26 cellular contexts compared by ENCODE assay signal in the genomic region with DNA sequence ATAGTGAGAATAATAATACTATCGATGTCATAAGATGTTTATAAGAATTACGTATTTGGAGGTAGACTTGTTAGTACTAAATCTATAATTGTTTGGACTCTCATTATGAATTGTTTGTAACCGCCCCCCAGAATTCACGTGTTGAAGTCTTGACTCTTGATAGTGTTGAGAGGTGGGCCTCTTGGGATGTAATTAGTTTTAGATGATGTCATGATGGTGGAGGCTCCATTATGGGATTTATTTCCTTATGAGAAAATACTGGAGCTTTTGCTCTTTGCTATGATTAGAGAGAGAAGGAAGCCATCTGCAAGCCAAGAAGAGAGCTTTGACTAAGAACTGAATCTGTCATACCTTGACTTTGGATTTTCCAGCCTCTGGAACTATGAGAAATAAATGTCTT.
DNase-seq lines count a peak whose midpoint lies in the region; ATAC-seq, FAIRE-seq and TF ChIP-seq lines count a peak whose summit lies in the region.
"Had no signal": no experiment of that assay in that cellular context is flagged by ENCODE, and none has a peak within 500 bp of the region (broad histone marks: within the 10 kb centered on the region; RNA-seq: fewer than 3 reads in every experiment).

No MANE protein-coding gene starts in this region.

- no peak overlapping the region for H3K4me3 Mint-ChIP-seq in T-helper 2 cell treated with Interferon-gamma antibody and Interleukin-4, amounts not matched to agents 5 μg/mL and 100 μg/mL, for 36 hours
- H3K4me3 Mint-ChIP-seq: CD14-positive monocyte; CD4-positive, alpha-beta memory T cell; CD4-positive, CD25-positive, alpha-beta regulatory T cell; CD8-positive, alpha-beta memory T cell had no signal

- H4K20me1 ChIP-seq in HepG2 (ENCODE audit: insufficient read depth, low read length) (no peaks in the 10 kb centered on the region), SU-DHL-6 (ENCODE audit: low read depth, low read length) (no peaks in the 10 kb centered on the region), K562 (replicated peaks; ENCODE audit: control insufficient read depth, insufficient read depth, low read length) (no peaks in the 10 kb centered on the region)
- H4K20me1 ChIP-seq: BLaER1 had no signal

- FAIRE-seq in HepG2 (lab: Jason Lieb, UNC) (no peak), K562 (lab: Jason Lieb, UNC) (no peak)
- FAIRE-seq: A549, GM12891, GM19239 had no signal

- H3K4me1 ChIP-seq in HepG2 (ENCODE audit: insufficient read depth, low read length) (no peaks in the 10 kb centered on the region), right lobe of liver (no peaks in the 10 kb centered on the region), K562 (replicated peaks in 1 of 2; ENCODE audit: control insufficient read depth in 2 of 2, insufficient read depth in 2 of 2, low read length in 2 of 2) (no peaks in the 10 kb centered on the region)
- H3K4me1 ChIP-seq: A549, BE2C, BLaER1 had no signal

- H3K9me3 ChIP-seq in HepG2 (ENCODE audit: low read length) (peaks cover 35% of the 10 kb centered on the region), right lobe of liver (no peaks in the 10 kb centered on the region), SU-DHL-6 (ENCODE audit: insufficient read depth, low read length) (no peaks in the 10 kb centered on the region), K562 (replicated peaks; ENCODE audit: control insufficient read depth, insufficient read depth, low read depth, low read length) (no peaks in the 10 kb centered on the region)
- H3K9me3 ChIP-seq: A549, BE2C, BLaER1 had no signal

- H3K9ac ChIP-seq in HepG2 (ENCODE audit: insufficient read depth, low read depth, low read length) (no peak overlapping the region), SU-DHL-6 (ENCODE audit: low read length) (no peak overlapping the region), K562 (ENCODE audit: insufficient read depth in 1 of 2, low read depth in 2 of 2, low read length in 2 of 2) (no peak overlapping the region)
- H3K9ac ChIP-seq: BLaER1 had no signal

- ATAC-seq in HepG2 (no peak), right lobe of liver (no peak), K562 (no peak)
- ATAC-seq: A549 had no signal

- in situ Hi-C loops in HepG2 (cut with HindIII; ENCODE audit: extremely low pct_ligation_motif_present, low pct_unique_long_range_greater_than_20kb): no loop called here
- in situ Hi-C loops in K562 (cut with MboI): no loop called here

- POLR2A ChIA-PET in HepG2 (lab: Yijun Ruan, JAX): no interaction called here
- POLR2A ChIA-PET in K562 (lab: Yijun Ruan, JAX): no interaction called here

- H2AFZ ChIP-seq in HepG2 (ENCODE audit: low read length) (no peak overlapping the region), SU-DHL-6 (ENCODE audit: low read depth, low read length, severe bottlenecking) (peak overlapping the region; percentile 36), K562 (ENCODE audit: low read depth, low read length) (no peak overlapping the region)

- H3K36me3 ChIP-seq in HepG2 (replicated peaks in 1 of 2; ENCODE audit: control insufficient read depth in 1 of 2, insufficient read depth in 2 of 2, low read length in 2 of 2): no peaks in the 10 kb centered on the region
- H3K36me3 ChIP-seq in right lobe of liver: no peaks in the 10 kb centered on the region
- H3K36me3 ChIP-seq in SU-DHL-6 (ENCODE audit: low read length): no peaks in the 10 kb centered on the region
- no peaks in the 10 kb centered on the region for H3K36me3 ChIP-seq in K562 (ENCODE audit: control insufficient read depth, insufficient read depth, low read length)
- H3K36me3 ChIP-seq: BE2C, BLaER1 had no signal

- H3K27me3 ChIP-seq in HepG2 (ENCODE audit: control insufficient read depth in 1 of 2, insufficient read depth in 2 of 2, low read length in 2 of 2): no peaks in the 10 kb centered on the region
- no peaks in the 10 kb centered on the region for H3K27me3 ChIP-seq in right lobe of liver
- H3K27me3 ChIP-seq in SU-DHL-6 (ENCODE audit: low read length): no peaks in the 10 kb centered on the region
- H3K27me3 ChIP-seq in K562 (ENCODE audit: control insufficient read depth in 2 of 2, insufficient read depth in 2 of 2, low read length in 2 of 2): no peaks in the 10 kb centered on the region
- H3K27me3 ChIP-seq: BE2C, BLaER1 had no signal

- no peaks in the 10 kb centered on the region for H3K9me1 ChIP-seq in K562 (ENCODE audit: control insufficient read depth, insufficient read depth, low read length)

- BruUV-seq in HepG2 (replicated peaks; lab: Mats Ljungman, UMichigan) (no TSS peak), K562 (replicated peaks; lab: Mats Ljungman, UMichigan) (no TSS peak)

- no peaks in the 10 kb centered on the region for H3K4me1 Mint-ChIP-seq in T-helper 2 cell treated with Interferon-gamma antibody and Interleukin-4, amounts not matched to agents 5 μg/mL and 100 μg/mL, for 36 hours (ENCODE audit: low read depth)
- H3K4me1 Mint-ChIP-seq: CD14-positive monocyte; CD4-positive, alpha-beta memory T cell; CD4-positive, CD25-positive, alpha-beta regulatory T cell; CD8-positive, alpha-beta memory T cell had no signal

- CTCF ChIA-PET in HepG2 (lab: Yijun Ruan, JAX; ENCODE audit: low intra/inter-chr PET ratio, low total read pairs): no interaction called here
- CTCF ChIA-PET in K562 (lab: Yijun Ruan, JAX; ENCODE audit: low intra/inter-chr PET ratio): no interaction called here

- no peaks in the 10 kb centered on the region for H3K9me2 ChIP-seq in SU-DHL-6 (replicated peaks; ENCODE audit: insufficient read depth, low read length)

- TF ChIP-seq POLR2A in HepG2 (IDR thresholded peaks at IDR 0.05; ENCODE audit: insufficient read depth in 1 of 2, low read depth in 2 of 2, low read length in 2 of 2) (no peak), right lobe of liver (IDR thresholded peaks at IDR 0.05) (no peak), K562 (conservative IDR thresholded peaks at IDR 0.05) (no peak)

- peaks cover 49% of the 10 kb centered on the region for H3K9me3 Mint-ChIP-seq in T-helper 2 cell treated with Interferon-gamma antibody and Interleukin-4, amounts not matched to agents 5 μg/mL and 100 μg/mL, for 36 hours

- H3K79me2 ChIP-seq in HepG2 (ENCODE audit: insufficient read depth, low read length) (no peaks in the 10 kb centered on the region), SU-DHL-6 (ENCODE audit: insufficient read depth, low read length) (no peaks in the 10 kb centered on the region), K562 (ENCODE audit: control insufficient read depth, insufficient read depth, low read length) (no peaks in the 10 kb centered on the region)

- H3F3A ChIP-seq in SU-DHL-6 (ENCODE audit: insufficient read depth): no peaks in the 10 kb centered on the region

- intact Hi-C loops in HepG2 (cut with micrococcal nuclease; ENCODE audit: unreplicated experiment) (no loop called here), right lobe of liver (cut with DNase I) (no loop called here), K562 (cut with micrococcal nuclease) (no loop called here)

- no peaks in the 10 kb centered on the region for H3K27me3 Mint-ChIP-seq in T-helper 2 cell treated with Interferon-gamma antibody and Interleukin-4, amounts not matched to agents 5 μg/mL and 100 μg/mL, for 36 hours (ENCODE audit: low read depth)
- H3K27me3 Mint-ChIP-seq: CD4-positive, alpha-beta memory T cell; CD4-positive, CD25-positive, alpha-beta regulatory T cell; CD8-positive, alpha-beta memory T cell had no signal

- H3K4me2 ChIP-seq in HepG2 (ENCODE audit: low read depth, low read length) (no peak overlapping the region), SU-DHL-6 (ENCODE audit: low read depth, low read length, poor library complexity, severe bottlenecking) (no peak overlapping the region), K562 (ENCODE audit: insufficient read depth, low read length) (no peak overlapping the region)
- H3K4me2 ChIP-seq: A549, BLaER1 had no signal

- no peak for TF ChIP-seq EP300 in HepG2 (IDR thresholded peaks at IDR 0.05; ENCODE audit: low read depth in 2 of 2, low read length in 2 of 2)
- TF ChIP-seq EP300 in HepG2 (CRISPR knock-in tag; IDR thresholded peaks at IDR 0.05; ENCODE audit: borderline replicate concordance): no peak
- TF ChIP-seq EP300 in K562 (IDR thresholded peaks at IDR 0.05; ENCODE audit: low read length): no peak

- H3K27ac Mint-ChIP-seq in T-helper 2 cell treated with Interferon-gamma antibody and Interleukin-4, amounts not matched to agents 5 μg/mL and 100 μg/mL, for 36 hours: no peak overlapping the region
- H3K27ac Mint-ChIP-seq: CD14-positive monocyte; CD4-positive, alpha-beta memory T cell; CD4-positive, CD25-positive, alpha-beta regulatory T cell; CD8-positive, alpha-beta memory T cell had no signal

- TF ChIP-seq RAD21 in HepG2 (CRISPR knock-in tag; IDR thresholded peaks at IDR 0.05): no peak
- no peak for TF ChIP-seq RAD21 in K562 (CRISPR knock-in tag; conservative IDR thresholded peaks at IDR 0.05 in 1 of 2, IDR thresholded peaks at IDR 0.05 in 1 of 2)

- DNase-seq in HepG2 (ENCODE audit: low spot score) (no peak), right lobe of liver (no peak), K562 (ENCODE audit: extremely low read depth in 1 of 4, low spot score in 3 of 4) (no peak), GOT3 (lab: John Stamatoyannopoulos, UW) (no peak)
- no peak for DNase-seq in T-helper 2 cell treated with Interferon-gamma antibody and Interleukin-4, amounts not matched to agents 5 μg/mL and 100 μg/mL, for 36 hours (ENCODE audit: low spot score)
- DNase-seq: ACHN; BE2C; C1 segment of cervical spinal cord; CD4-positive, alpha-beta memory T cell; CD4-positive, CD25-positive, alpha-beta regulatory T cell; CD8-positive, alpha-beta memory T cell; COR-L47; DMS 273 treated with DMSO at 0.1 percent for 48 hours; DMS153; DMS53; DMS79; DND-41; EL; GDM1 had no signal

- H3K27ac ChIP-seq in HepG2 (ENCODE audit: extremely low read length, insufficient read depth, low read length) (no peak overlapping the region), right lobe of liver (no peak overlapping the region), SU-DHL-6 (ENCODE audit: low read depth, low read length) (no peak overlapping the region), K562 (ENCODE audit: extremely low read depth, low read depth, low read length) (no peak overlapping the region)
- H3K27ac ChIP-seq: 22Rv1, A549, BLaER1 had no signal

- WGBS in HepG2 (ENCODE audit: low lambda C conversion rate): 5% methylated on average over 4 of the region's 4 CpGs
- 66% methylated on average over 4 of the region's 4 CpGs for WGBS in right lobe of liver (ENCODE audit: insufficient coverage, low coverage, low lambda C conversion rate, missing lambda C conversion rate)
- 1% methylated on average over 4 of the region's 4 CpGs for WGBS in K562 (ENCODE audit: insufficient coverage, low coverage, missing lambda C conversion rate)

- H3K4me3 ChIP-seq in HepG2 (replicated peaks in 1 of 3; ENCODE audit: insufficient read depth in 1 of 3, low read depth in 2 of 3, low read length in 3 of 3) (no peak overlapping the region), right lobe of liver (no peak overlapping the region), SU-DHL-6 (ENCODE audit: insufficient read depth, low read length, poor library complexity, severe bottlenecking) (no peak overlapping the region), K562 (no peak overlapping the region)
- H3K4me3 ChIP-seq: A549, BLaER1 had no signal

- no peaks in the 10 kb centered on the region for H3K36me3 Mint-ChIP-seq in T-helper 2 cell treated with Interferon-gamma antibody and Interleukin-4, amounts not matched to agents 5 μg/mL and 100 μg/mL, for 36 hours (ENCODE audit: low read depth)
- H3K36me3 Mint-ChIP-seq: CD14-positive monocyte; CD4-positive, alpha-beta memory T cell; CD4-positive, CD25-positive, alpha-beta regulatory T cell; CD8-positive, alpha-beta memory T cell had no signal

- TF ChIP-seq CTCF in HepG2 (CRISPR knock-in tag; IDR thresholded peaks at IDR 0.05) (no peak), right lobe of liver (IDR thresholded peaks at IDR 0.05) (no peak), SU-DHL-6 (IDR thresholded peaks at IDR 0.05; ENCODE audit: insufficient read depth, low read length, poor library complexity, severe bottlenecking) (no peak), K562 (IDR thresholded peaks at IDR 0.05 in 2 of 3, conservative IDR thresholded peaks at IDR 0.05 in 1 of 3; ENCODE audit: insufficient read depth in 2 of 3, low read depth in 1 of 3, low read length in 3 of 3) (no peak)
